In genomic region chr9:34638138-34638445, GRCh38 we compare ENCODE assay signal across 2 cellular contexts.
TF ChIP-seq lines count a peak whose summit lies in the region.

No MANE protein-coding gene starts in this region.

TF ChIP-seq in HCT116, 20 proteins besides CTCF, POLR2A, EP300 and RAD21 (continued from another document):
- no peak for TF ChIP-seq YY1 (IDR thresholded peaks at IDR 0.05; ENCODE audit: extremely low read depth, insufficient replicate concordance, low read depth, low read length)
- TF ChIP-seq, protein P1, sequence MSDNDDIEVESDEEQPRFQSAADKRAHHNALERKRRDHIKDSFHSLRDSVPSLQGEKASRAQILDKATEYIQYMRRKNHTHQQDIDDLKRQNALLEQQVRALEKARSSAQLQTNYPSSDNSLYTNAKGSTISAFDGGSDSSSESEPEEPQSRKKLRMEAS (IDR thresholded peaks at IDR 0.05), result no peak
- TF ChIP-seq EZH2phosphoT487 (IDR thresholded peaks at IDR 0.05; ENCODE audit: borderline replicate concordance), result no peak
- TF ChIP-seq TCF7L2 (IDR thresholded peaks at IDR 0.05; ENCODE audit: borderline replicate concordance, extremely low read depth, insufficient read depth, insufficient read length), result no peak
- TF ChIP-seq, protein P2, sequence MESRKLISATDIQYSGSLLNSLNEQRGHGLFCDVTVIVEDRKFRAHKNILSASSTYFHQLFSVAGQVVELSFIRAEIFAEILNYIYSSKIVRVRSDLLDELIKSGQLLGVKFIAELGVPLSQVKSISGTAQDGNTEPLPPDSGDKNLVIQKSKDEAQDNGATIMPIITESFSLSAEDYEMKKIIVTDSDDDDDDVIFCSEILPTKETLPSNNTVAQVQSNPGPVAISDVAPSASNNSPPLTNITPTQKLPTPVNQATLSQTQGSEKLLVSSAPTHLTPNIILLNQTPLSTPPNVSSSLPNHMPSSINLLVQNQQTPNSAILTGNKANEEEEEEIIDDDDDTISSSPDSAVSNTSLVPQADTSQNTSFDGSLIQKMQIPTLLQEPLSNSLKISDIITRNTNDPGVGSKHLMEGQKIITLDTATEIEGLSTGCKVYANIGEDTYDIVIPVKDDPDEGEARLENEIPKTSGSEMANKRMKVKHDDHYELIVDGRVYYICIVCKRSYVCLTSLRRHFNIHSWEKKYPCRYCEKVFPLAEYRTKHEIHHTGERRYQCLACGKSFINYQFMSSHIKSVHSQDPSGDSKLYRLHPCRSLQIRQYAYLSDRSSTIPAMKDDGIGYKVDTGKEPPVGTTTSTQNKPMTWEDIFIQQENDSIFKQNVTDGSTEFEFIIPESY (IDR thresholded peaks at IDR 0.05; ENCODE audit: extremely low read depth, insufficient replicate concordance, low read length), result no peak
TF ChIP-seq in HCT116: peak in this region for 0.

TF ChIP-seq in HEK293T, 16 proteins besides CTCF, POLR2A, EP300 and RAD21 (continued from another document):
- no peak for TF ChIP-seq PKNOX1 (IDR thresholded peaks at IDR 0.05)
- no peak for TF ChIP-seq L3MBTL2 (conservative IDR thresholded peaks at IDR 0.05)
- no peak for TF ChIP-seq ELF4 (IDR thresholded peaks at IDR 0.05)
- no peak for TF ChIP-seq ARNT (IDR thresholded peaks at IDR 0.05)
- no peak for TF ChIP-seq CTBP1 (IDR thresholded peaks at IDR 0.05; ENCODE audit: borderline replicate concordance)
- TF ChIP-seq TARDBP (IDR thresholded peaks at IDR 0.05), result no peak
- no peak for TF ChIP-seq SUZ12 (IDR thresholded peaks at IDR 0.05)
- TF ChIP-seq FOXM1 (IDR thresholded peaks at IDR 0.05; ENCODE audit: borderline replicate concordance), result no peak
